ENCODE assay signal across 1 cellular context in the genomic region with DNA sequence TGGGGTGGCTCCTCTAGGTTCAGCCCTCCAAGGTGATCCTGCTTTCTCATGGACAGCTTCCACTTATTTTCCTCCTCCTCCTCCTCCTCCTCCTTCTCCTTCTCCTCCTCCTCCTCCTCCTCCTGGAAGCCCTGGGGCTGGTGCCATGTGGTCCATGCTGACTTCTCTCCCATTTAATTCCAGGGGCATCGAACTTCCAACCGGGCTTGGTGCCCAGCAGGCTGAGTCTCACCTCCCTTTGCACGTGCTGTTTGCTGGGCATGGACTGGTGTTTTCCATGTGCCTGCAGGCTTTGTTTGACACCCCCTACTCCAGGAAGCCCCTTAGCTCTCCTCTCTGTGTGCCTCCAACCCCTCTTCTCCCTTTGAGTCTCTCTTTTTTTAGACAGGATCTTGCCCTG.
TF ChIP-seq lines count a peak whose summit lies in the region.

No MANE protein-coding gene starts in this region.

TF ChIP-seq in H1, 55 proteins besides CTCF, POLR2A, EP300 and RAD21:
- TF ChIP-seq TCF12 (IDR thresholded peaks at IDR 0.05; ENCODE audit: low read depth, low read length), result no peak
- TF ChIP-seq NRF1 (IDR thresholded peaks at IDR 0.05; ENCODE audit: low read depth, low read length), result no peak
- TF ChIP-seq SAP30 (IDR thresholded peaks at IDR 0.05; ENCODE audit: insufficient read depth, insufficient replicate concordance, low read length), result no peak
- TF ChIP-seq TAF7 (optimal IDR thresholded peaks at IDR 0.05; ENCODE audit: borderline replicate concordance, low read depth, low read length), result no peak
- TF ChIP-seq CHD2 (IDR thresholded peaks at IDR 0.05; ENCODE audit: low read length), result no peak
- TF ChIP-seq, protein P1, sequence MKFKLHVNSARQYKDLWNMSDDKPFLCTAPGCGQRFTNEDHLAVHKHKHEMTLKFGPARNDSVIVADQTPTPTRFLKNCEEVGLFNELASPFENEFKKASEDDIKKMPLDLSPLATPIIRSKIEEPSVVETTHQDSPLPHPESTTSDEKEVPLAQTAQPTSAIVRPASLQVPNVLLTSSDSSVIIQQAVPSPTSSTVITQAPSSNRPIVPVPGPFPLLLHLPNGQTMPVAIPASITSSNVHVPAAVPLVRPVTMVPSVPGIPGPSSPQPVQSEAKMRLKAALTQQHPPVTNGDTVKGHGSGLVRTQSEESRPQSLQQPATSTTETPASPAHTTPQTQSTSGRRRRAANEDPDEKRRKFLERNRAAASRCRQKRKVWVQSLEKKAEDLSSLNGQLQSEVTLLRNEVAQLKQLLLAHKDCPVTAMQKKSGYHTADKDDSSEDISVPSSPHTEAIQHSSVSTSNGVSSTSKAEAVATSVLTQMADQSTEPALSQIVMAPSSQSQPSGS (IDR thresholded peaks at IDR 0.05; ENCODE audit: low read length), result no peak
- no peak for TF ChIP-seq BACH1 (IDR thresholded peaks at IDR 0.05; ENCODE audit: low read length)
- TF ChIP-seq TAF1 (IDR thresholded peaks at IDR 0.05; ENCODE audit: low read depth, low read length), result no peak
- no peak for TF ChIP-seq SUZ12 (IDR thresholded peaks at IDR 0.05; ENCODE audit: low read length)
- no peak for TF ChIP-seq EZH2 (IDR thresholded peaks at IDR 0.05; ENCODE audit: low read depth, low read length, severe bottlenecking)
- no peak for TF ChIP-seq RXRA (IDR thresholded peaks at IDR 0.05; ENCODE audit: insufficient read depth, low read depth, low read length)
- TF ChIP-seq RNF2 (IDR thresholded peaks at IDR 0.05; ENCODE audit: borderline replicate concordance, low read depth, low read length, missing control alignments, poor library complexity, severe bottlenecking), result no peak
- TF ChIP-seq JUND (IDR thresholded peaks at IDR 0.05; ENCODE audit: low read length), result no peak
- TF ChIP-seq SP2 (IDR thresholded peaks at IDR 0.05; ENCODE audit: low read length), result no peak
- TF ChIP-seq TEAD4 (IDR thresholded peaks at IDR 0.05; ENCODE audit: low read depth, low read length), result no peak
- no peak for TF ChIP-seq POLR2AphosphoS5 (IDR thresholded peaks at IDR 0.05; ENCODE audit: low read depth, low read length)
- no peak for TF ChIP-seq SIN3A (conservative IDR thresholded peaks at IDR 0.05 in 1 of 2, IDR thresholded peaks at IDR 0.05 in 1 of 2; ENCODE audit: low read depth in 1 of 2, low read length in 2 of 2)
- TF ChIP-seq POU5F1 (IDR thresholded peaks at IDR 0.05; ENCODE audit: low read depth, low read length), result no peak
- TF ChIP-seq, protein P2, sequence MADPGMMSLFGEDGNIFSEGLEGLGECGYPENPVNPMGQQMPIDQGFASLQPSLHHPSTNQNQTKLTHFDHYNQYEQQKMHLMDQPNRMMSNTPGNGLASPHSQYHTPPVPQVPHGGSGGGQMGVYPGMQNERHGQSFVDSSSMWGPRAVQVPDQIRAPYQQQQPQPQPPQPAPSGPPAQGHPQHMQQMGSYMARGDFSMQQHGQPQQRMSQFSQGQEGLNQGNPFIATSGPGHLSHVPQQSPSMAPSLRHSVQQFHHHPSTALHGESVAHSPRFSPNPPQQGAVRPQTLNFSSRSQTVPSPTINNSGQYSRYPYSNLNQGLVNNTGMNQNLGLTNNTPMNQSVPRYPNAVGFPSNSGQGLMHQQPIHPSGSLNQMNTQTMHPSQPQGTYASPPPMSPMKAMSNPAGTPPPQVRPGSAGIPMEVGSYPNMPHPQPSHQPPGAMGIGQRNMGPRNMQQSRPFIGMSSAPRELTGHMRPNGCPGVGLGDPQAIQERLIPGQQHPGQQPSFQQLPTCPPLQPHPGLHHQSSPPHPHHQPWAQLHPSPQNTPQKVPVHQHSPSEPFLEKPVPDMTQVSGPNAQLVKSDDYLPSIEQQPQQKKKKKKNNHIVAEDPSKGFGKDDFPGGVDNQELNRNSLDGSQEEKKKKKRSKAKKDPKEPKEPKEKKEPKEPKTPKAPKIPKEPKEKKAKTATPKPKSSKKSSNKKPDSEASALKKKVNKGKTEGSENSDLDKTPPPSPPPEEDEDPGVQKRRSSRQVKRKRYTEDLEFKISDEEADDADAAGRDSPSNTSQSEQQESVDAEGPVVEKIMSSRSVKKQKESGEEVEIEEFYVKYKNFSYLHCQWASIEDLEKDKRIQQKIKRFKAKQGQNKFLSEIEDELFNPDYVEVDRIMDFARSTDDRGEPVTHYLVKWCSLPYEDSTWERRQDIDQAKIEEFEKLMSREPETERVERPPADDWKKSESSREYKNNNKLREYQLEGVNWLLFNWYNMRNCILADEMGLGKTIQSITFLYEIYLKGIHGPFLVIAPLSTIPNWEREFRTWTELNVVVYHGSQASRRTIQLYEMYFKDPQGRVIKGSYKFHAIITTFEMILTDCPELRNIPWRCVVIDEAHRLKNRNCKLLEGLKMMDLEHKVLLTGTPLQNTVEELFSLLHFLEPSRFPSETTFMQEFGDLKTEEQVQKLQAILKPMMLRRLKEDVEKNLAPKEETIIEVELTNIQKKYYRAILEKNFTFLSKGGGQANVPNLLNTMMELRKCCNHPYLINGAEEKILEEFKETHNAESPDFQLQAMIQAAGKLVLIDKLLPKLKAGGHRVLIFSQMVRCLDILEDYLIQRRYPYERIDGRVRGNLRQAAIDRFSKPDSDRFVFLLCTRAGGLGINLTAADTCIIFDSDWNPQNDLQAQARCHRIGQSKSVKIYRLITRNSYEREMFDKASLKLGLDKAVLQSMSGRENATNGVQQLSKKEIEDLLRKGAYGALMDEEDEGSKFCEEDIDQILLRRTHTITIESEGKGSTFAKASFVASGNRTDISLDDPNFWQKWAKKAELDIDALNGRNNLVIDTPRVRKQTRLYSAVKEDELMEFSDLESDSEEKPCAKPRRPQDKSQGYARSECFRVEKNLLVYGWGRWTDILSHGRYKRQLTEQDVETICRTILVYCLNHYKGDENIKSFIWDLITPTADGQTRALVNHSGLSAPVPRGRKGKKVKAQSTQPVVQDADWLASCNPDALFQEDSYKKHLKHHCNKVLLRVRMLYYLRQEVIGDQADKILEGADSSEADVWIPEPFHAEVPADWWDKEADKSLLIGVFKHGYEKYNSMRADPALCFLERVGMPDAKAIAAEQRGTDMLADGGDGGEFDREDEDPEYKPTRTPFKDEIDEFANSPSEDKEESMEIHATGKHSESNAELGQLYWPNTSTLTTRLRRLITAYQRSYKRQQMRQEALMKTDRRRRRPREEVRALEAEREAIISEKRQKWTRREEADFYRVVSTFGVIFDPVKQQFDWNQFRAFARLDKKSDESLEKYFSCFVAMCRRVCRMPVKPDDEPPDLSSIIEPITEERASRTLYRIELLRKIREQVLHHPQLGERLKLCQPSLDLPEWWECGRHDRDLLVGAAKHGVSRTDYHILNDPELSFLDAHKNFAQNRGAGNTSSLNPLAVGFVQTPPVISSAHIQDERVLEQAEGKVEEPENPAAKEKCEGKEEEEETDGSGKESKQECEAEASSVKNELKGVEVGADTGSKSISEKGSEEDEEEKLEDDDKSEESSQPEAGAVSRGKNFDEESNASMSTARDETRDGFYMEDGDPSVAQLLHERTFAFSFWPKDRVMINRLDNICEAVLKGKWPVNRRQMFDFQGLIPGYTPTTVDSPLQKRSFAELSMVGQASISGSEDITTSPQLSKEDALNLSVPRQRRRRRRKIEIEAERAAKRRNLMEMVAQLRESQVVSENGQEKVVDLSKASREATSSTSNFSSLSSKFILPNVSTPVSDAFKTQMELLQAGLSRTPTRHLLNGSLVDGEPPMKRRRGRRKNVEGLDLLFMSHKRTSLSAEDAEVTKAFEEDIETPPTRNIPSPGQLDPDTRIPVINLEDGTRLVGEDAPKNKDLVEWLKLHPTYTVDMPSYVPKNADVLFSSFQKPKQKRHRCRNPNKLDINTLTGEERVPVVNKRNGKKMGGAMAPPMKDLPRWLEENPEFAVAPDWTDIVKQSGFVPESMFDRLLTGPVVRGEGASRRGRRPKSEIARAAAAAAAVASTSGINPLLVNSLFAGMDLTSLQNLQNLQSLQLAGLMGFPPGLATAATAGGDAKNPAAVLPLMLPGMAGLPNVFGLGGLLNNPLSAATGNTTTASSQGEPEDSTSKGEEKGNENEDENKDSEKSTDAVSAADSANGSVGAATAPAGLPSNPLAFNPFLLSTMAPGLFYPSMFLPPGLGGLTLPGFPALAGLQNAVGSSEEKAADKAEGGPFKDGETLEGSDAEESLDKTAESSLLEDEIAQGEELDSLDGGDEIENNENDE (IDR thresholded peaks at IDR 0.05; ENCODE audit: insufficient replicate concordance, low read length), result no peak
- TF ChIP-seq GTF2F1 (IDR thresholded peaks at IDR 0.05; ENCODE audit: borderline replicate concordance, low read depth, low read length), result no peak
